In genomic region chr16:24539850-24540484, GRCh38 we compare ENCODE assay signal across 8 cellular contexts.
DNase-seq lines count a peak whose midpoint lies in the region; ATAC-seq and TF ChIP-seq lines count a peak whose summit lies in the region.

No MANE protein-coding gene starts in this region.

- peaks cover 25% of the 10 kb centered on the region for H3K4me1 ChIP-seq in ACC112 (ENCODE audit: control insufficient read depth, insufficient read depth, low read length, unreplicated experiment)

- TF ChIP-seq CTCF in WI38 (IDR thresholded peaks at IDR 0.05; ENCODE audit: low read depth, low read length) = no peak

- peak overlapping the region; percentile 100 for H3K27ac Mint-ChIP-seq in dendritic cell treated with granulocyte-macrophage colony-stimulating factor and Interleukin-4, amounts not matched to agents 40 ng/mL and 50 ng/mL, for 4 days

- ATAC-seq in GM19023 (IDR thresholded peaks at IDR 0.05; ENCODE audit: unreplicated experiment) = peak; percentile 39
- peak; percentile 36 for ATAC-seq in HG03432 (IDR thresholded peaks at IDR 0.05; ENCODE audit: unreplicated experiment)

- H3K27ac ChIP-seq in ACC112 (ENCODE audit: low read depth, low read length) = peak overlapping the region; percentile 96

- intact Hi-C loops in dendritic cell treated with granulocyte-macrophage colony-stimulating factor and Interleukin-4, amounts not matched to agents 40 ng/mL and 50 ng/mL, for 4 days (cut with micrococcal nuclease) = loop anchor here (2.0 to 5.0 kb wide), 2 partner anchors 23 to 192 kb away; no protein-coding TSS in a partner anchor

- no peaks in the 10 kb centered on the region for H3K27me3 ChIP-seq in ACC112 (ENCODE audit: insufficient read depth, low read length)

- DNase-seq in medulla oblongata (ENCODE audit: extremely low spot score) (peak; percentile 35), middle frontal gyrus (ENCODE audit: extremely low spot score, low spot score) (no peak)
- DNase-seq in stimulated activated CD8-positive, alpha-beta memory T cell treated with anti-CD3 and anti-CD28 coated beads, Interleukin-15, amount 100 ng/mL, for 48 hours (ENCODE audit: low read depth in 2 of 2) = peak; percentile 34 to 47

- peaks cover 39% of the 10 kb centered on the region for H3K36me3 Mint-ChIP-seq in dendritic cell treated with granulocyte-macrophage colony-stimulating factor and Interleukin-4, amounts not matched to agents 40 ng/mL and 50 ng/mL, for 4 days (ENCODE audit: low read depth)

- peak overlapping the region; percentile 86 for H2AFZ ChIP-seq in ACC112 (ENCODE audit: low read length, unreplicated experiment)

- no peaks in the 10 kb centered on the region for H3K36me3 ChIP-seq in ACC112 (ENCODE audit: insufficient read depth, low read length)

- H3K4me1 Mint-ChIP-seq in dendritic cell treated with granulocyte-macrophage colony-stimulating factor and Interleukin-4, amounts not matched to agents 40 ng/mL and 50 ng/mL, for 4 days (ENCODE audit: low read depth) = peaks cover 26% of the 10 kb centered on the region

- peak overlapping the region; percentile 100 for H3K4me3 Mint-ChIP-seq in dendritic cell treated with granulocyte-macrophage colony-stimulating factor and Interleukin-4, amounts not matched to agents 40 ng/mL and 50 ng/mL, for 4 days

- no peaks in the 10 kb centered on the region for H3K9me3 Mint-ChIP-seq in dendritic cell treated with granulocyte-macrophage colony-stimulating factor and Interleukin-4, amounts not matched to agents 40 ng/mL and 50 ng/mL, for 4 days

- no peaks in the 10 kb centered on the region for H3K27me3 Mint-ChIP-seq in dendritic cell treated with granulocyte-macrophage colony-stimulating factor and Interleukin-4, amounts not matched to agents 40 ng/mL and 50 ng/mL, for 4 days

- peaks cover 56% of the 10 kb centered on the region for H3K79me2 ChIP-seq in ACC112 (ENCODE audit: control insufficient read depth, insufficient read depth, low read length, unreplicated experiment)

- H3K4me3 ChIP-seq in ACC112 (ENCODE audit: low read depth, low read length) (peak overlapping the region; percentile 91), WI38 (ENCODE audit: low read depth, low read length) (peak overlapping the region; percentile 97)
